7 cellular contexts compared by ENCODE assay signal in the genomic region with DNA sequence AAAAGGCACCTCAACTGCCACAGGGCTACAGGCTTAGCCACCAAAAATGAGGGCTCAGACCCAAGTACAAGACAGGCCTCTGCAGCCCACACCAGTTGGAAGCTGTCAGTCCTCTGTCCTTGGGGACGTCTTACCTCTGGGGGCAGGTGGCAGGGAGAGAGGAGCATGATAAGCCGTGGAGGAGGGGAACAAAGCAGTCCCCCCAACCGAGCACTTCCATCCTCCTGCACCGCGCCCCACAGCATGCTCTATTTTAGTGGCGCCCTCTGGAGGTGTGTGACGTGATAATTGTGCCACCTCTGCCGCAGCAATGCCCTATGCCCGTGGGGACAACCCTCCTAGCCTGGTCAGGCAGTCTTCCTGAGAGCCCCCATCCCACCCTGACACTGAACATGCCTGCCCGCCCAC. TPM values are rescaled to one million over a fixed set of nuclear protein-coding genes. Genes with fewer than 3 reads are reported as not detected.
DNase-seq lines count a peak whose midpoint lies in the region; ATAC-seq and TF ChIP-seq lines count a peak whose summit lies in the region.

No MANE protein-coding gene starts in this region.

- no peak for DNase-seq in GM12864 (ENCODE audit: low read depth)
- peak; percentile 37 for DNase-seq in NAMALWA (ENCODE audit: low spot score)
- no peak for DNase-seq in brain microvascular endothelial cell
- DNase-seq in stimulated activated CD4-positive, alpha-beta T cell treated with anti-CD3 and anti-CD28 coated beads, Interleukin-12 subunit alpha, Interleukin-12 subunit beta, amount 100 ng/mL, for 4 hours = peak; percentile 39
- no peak for DNase-seq in dorsolateral prefrontal cortex

- no peak for ATAC-seq in GM21360 (IDR thresholded peaks at IDR 0.05; ENCODE audit: unreplicated experiment)
- ATAC-seq in GM21367 (IDR thresholded peaks at IDR 0.05; ENCODE audit: unreplicated experiment) = no peak

- intact Hi-C loops in dorsolateral prefrontal cortex (cut with DNase I) = no loop called here

- H3K4me3 ChIP-seq in GM12864 (ENCODE audit: low read depth, low read length) (no peak overlapping the region), brain microvascular endothelial cell (ENCODE audit: low read depth, low read length) (no peak overlapping the region), dorsolateral prefrontal cortex (no peak overlapping the region)

- in situ Hi-C loops in brain microvascular endothelial cell (cut with HindIII; ENCODE audit: low pct_ligation_motif_present, low sequenced_read_pairs) = no loop called here

- H3K27ac ChIP-seq in brain microvascular endothelial cell (no peak overlapping the region), dorsolateral prefrontal cortex (peak overlapping the region in 8 of 59 donors; percentile 11 to 59 (median 36))

- H3K27me3 ChIP-seq in brain microvascular endothelial cell (replicated peaks) (no peaks in the 10 kb centered on the region), dorsolateral prefrontal cortex (no peaks in the 10 kb centered on the region)

- H3K36me3 ChIP-seq in brain microvascular endothelial cell (replicated peaks) = no peaks in the 10 kb centered on the region

- TF ChIP-seq CTCF in GM12864 (IDR thresholded peaks at IDR 0.05; ENCODE audit: low read depth, low read length, missing control alignments) (peak; percentile 41), brain microvascular endothelial cell (IDR thresholded peaks at IDR 0.05; ENCODE audit: low read depth, low read length, missing control alignments) (peak; percentile 55), dorsolateral prefrontal cortex (IDR thresholded peaks at IDR 0.05 in 54 of 56, conservative IDR thresholded peaks at IDR 0.05 in 2 of 56; ENCODE audit: low read depth in 1 of 56, partially characterized antibody in 56 of 56) (peak in 28 of 56 donors; percentile 7 to 41 (median 22))

RNA-seq across cellular contexts. Expression of a gene that starts 13.6 kb away (rescaled TPM):
- total RNA-seq in dorsolateral prefrontal cortex = 10 to 100 TPM; 29.8 to 60.2 (median 41.8) TPM

RNA-seq across cellular contexts. Expression of a gene that starts 17.7 kb away (rescaled TPM):
- 10 to 100 TPM; 27.5 to 55.0 (median 39.7) TPM for total RNA-seq in dorsolateral prefrontal cortex

RNA-seq across cellular contexts. Expression of a gene that starts 39.3 kb away (rescaled TPM):
- total RNA-seq in dorsolateral prefrontal cortex = 100 to 1,000 TPM in 88 of 120 experiments, 10 to 100 TPM in 32; 70.3 to 155 (median 110) TPM

RNA-seq across cellular contexts. Expression of a gene that starts 57.6 kb away (rescaled TPM):
- total RNA-seq in dorsolateral prefrontal cortex = 1 to 10 TPM in 35 of 120 experiments, under 1 TPM in 74, not detected in 11; 0.19 to 2.8 (median 0.78) TPM

Comparison
In these comparisons a context has a peak if more than half of its experiments do, and no peak if none do; other contexts are left out.
1. DNase-seq: peak in NAMALWA (single experiment) and stimulated activated CD4-positive, alpha-beta T cell treated with anti-CD3 and anti-CD28 coated beads, Interleukin-12 subunit alpha, Interleukin-12 subunit beta, amount 100 ng/mL, for 4 hours (single experiment); none in GM12864 (single experiment), brain microvascular endothelial cell (single experiment) and dorsolateral prefrontal cortex (0 of 10).